ENCODE assay signal across 13 cellular contexts in genomic region chr2:136319227-136319626, GRCh38.
DNase-seq lines count a peak whose midpoint lies in the region; ATAC-seq and TF ChIP-seq lines count a peak whose summit lies in the region.
"Had no signal": no experiment of that assay in that cellular context is flagged by ENCODE, and none has a peak within 500 bp of the region (broad histone marks: within the 10 kb centered on the region; RNA-seq: fewer than 3 reads in every experiment).

No MANE protein-coding gene starts in this region.

- H3K4me3 ChIP-seq in CD8-positive, alpha-beta memory T cell (ENCODE audit: low read length), result no peak overlapping the region
- no peak overlapping the region for H3K4me3 ChIP-seq in GM23338
- H3K4me3 ChIP-seq: left lung, PC-9, psoas muscle, upper lobe of left lung had no signal

- no peaks in the 10 kb centered on the region for H3K27me3 Mint-ChIP-seq in CD8-positive, alpha-beta memory T cell
- H3K27me3 Mint-ChIP-seq in GM23338 (ENCODE audit: insufficient read depth, low read depth, poor library complexity), result peaks cover 3% of the 10 kb centered on the region
- H3K27me3 Mint-ChIP-seq in T-helper 2 cell treated with Interferon-gamma antibody and Interleukin-4, amounts not matched to agents 5 μg/mL and 100 μg/mL, for 36 hours (ENCODE audit: low read depth), result no peaks in the 10 kb centered on the region
- no peaks in the 10 kb centered on the region for H3K27me3 Mint-ChIP-seq in naive thymus-derived CD8-positive, alpha-beta T cell

- H2AFZ ChIP-seq in GM23338, result peak overlapping the region; percentile 90
- H2AFZ ChIP-seq: PC-9 had no signal

- ATAC-seq in GM23338 (peak; percentile 73), HG03159 (IDR thresholded peaks at IDR 0.05; ENCODE audit: unreplicated experiment) (no peak)
- no peak for ATAC-seq in naive thymus-derived CD8-positive, alpha-beta T cell
- ATAC-seq: left lung, psoas muscle had no signal

- H3K4me1 Mint-ChIP-seq in CD8-positive, alpha-beta memory T cell, result peaks cover 10 to 20% (median 17%) of the 10 kb centered on the region in 3 donors
- peaks cover 30% of the 10 kb centered on the region for H3K4me1 Mint-ChIP-seq in GM23338
- H3K4me1 Mint-ChIP-seq in T-helper 2 cell treated with Interferon-gamma antibody and Interleukin-4, amounts not matched to agents 5 μg/mL and 100 μg/mL, for 36 hours (ENCODE audit: low read depth), result peaks cover 38% of the 10 kb centered on the region
- peaks cover 11 to 34% (median 29%) of the 10 kb centered on the region in 4 donors for H3K4me1 Mint-ChIP-seq in naive thymus-derived CD8-positive, alpha-beta T cell

- no peaks in the 10 kb centered on the region for H4K20me1 ChIP-seq in GM23338 (replicated peaks; ENCODE audit: insufficient read depth)

- no peaks in the 10 kb centered on the region for H3K79me2 ChIP-seq in GM23338 (replicated peaks; ENCODE audit: insufficient read depth)

- H3K27me3 ChIP-seq in CD8-positive, alpha-beta memory T cell (ENCODE audit: insufficient read depth, low read length, poor library complexity, severe bottlenecking), result no peaks in the 10 kb centered on the region
- H3K27me3 ChIP-seq in GM23338 (ENCODE audit: insufficient read depth), result no peaks in the 10 kb centered on the region
- H3K27me3 ChIP-seq: left lung, upper lobe of left lung had no signal

- peaks cover 7% of the 10 kb centered on the region for H3K4me1 ChIP-seq in CD8-positive, alpha-beta memory T cell (ENCODE audit: insufficient read depth, low read length)
- H3K4me1 ChIP-seq in GM23338 (ENCODE audit: insufficient read depth), result peaks cover 25% of the 10 kb centered on the region
- H3K4me1 ChIP-seq: psoas muscle had no signal

- peaks cover 0 to 2% (median 0%) of the 10 kb centered on the region in 3 donors for H3K36me3 Mint-ChIP-seq in CD8-positive, alpha-beta memory T cell
- no peaks in the 10 kb centered on the region for H3K36me3 Mint-ChIP-seq in GM23338 (ENCODE audit: low read depth)
- no peaks in the 10 kb centered on the region for H3K36me3 Mint-ChIP-seq in T-helper 2 cell treated with Interferon-gamma antibody and Interleukin-4, amounts not matched to agents 5 μg/mL and 100 μg/mL, for 36 hours (ENCODE audit: low read depth)
- no peaks in the 10 kb centered on the region for H3K36me3 Mint-ChIP-seq in naive thymus-derived CD8-positive, alpha-beta T cell

- H3K27ac ChIP-seq in CD8-positive, alpha-beta memory T cell (ENCODE audit: low read depth, low read length), result no peak overlapping the region
- no peak overlapping the region for H3K27ac ChIP-seq in GM23338 (ENCODE audit: low read depth)
- H3K27ac ChIP-seq: left lung, PC-9, psoas muscle, upper lobe of left lung had no signal

- no peaks in the 10 kb centered on the region for H3F3A ChIP-seq in GM23338 (replicated peaks; ENCODE audit: low read depth)

- 0 out of 2 replicates have a peak, but pooled peaks cover 4% of the 10 kb centered on the region for H3K9me2 ChIP-seq in GM23338 (ENCODE audit: insufficient read depth)

- CTCF ChIA-PET in CD8-positive, alpha-beta memory T cell (lab: Charles Lee), result interaction anchor here (1.6 to 1.7 kb wide), 2 partner anchors 9 to 16 kb away, joined by 3 to 6 read pairs; no protein-coding TSS in a partner anchor
- CTCF ChIA-PET in HEK293T (lab: Yijun Ruan, JAX), result no interaction called here

- POLR2A ChIA-PET in CD8-positive, alpha-beta memory T cell (lab: Charles Lee), result interaction anchor here (0.6 to 0.7 kb wide), 2 partner anchors 8 to 13 kb away, joined by 4 to 5 read pairs; no protein-coding TSS in a partner anchor
- POLR2A ChIA-PET in naive thymus-derived CD8-positive, alpha-beta T cell (lab: Charles Lee), result interaction anchor here (1.4 kb wide), 1 partner anchor 14 kb away, joined by 5 read pairs; no protein-coding TSS in a partner anchor
- POLR2A ChIA-PET in HEK293T (lab: Yijun Ruan, JAX), result no interaction called here

- no peak overlapping the region for H3K4me2 ChIP-seq in GM23338
- H3K4me2 ChIP-seq: PC-9 had no signal

- H3K36me3 ChIP-seq in CD8-positive, alpha-beta memory T cell (ENCODE audit: insufficient read depth, low read length), result no peaks in the 10 kb centered on the region
- H3K36me3 ChIP-seq in GM23338 (ENCODE audit: insufficient read depth), result no peaks in the 10 kb centered on the region
- H3K36me3 ChIP-seq: left lung, upper lobe of left lung had no signal

- DNase-seq in CD8-positive, alpha-beta memory T cell, result no peak
- DNase-seq in GM23338 (ENCODE audit: low spot score) (no peak), COR-L47 (lab: John Stamatoyannopoulos, UW) (no peak), HEK293T (ENCODE audit: extremely low spot score) (no peak)
- peak; percentile 56 for DNase-seq in T-helper 2 cell treated with Interferon-gamma antibody and Interleukin-4, amounts not matched to agents 5 μg/mL and 100 μg/mL, for 36 hours (ENCODE audit: low spot score)
- no peak for DNase-seq in naive thymus-derived CD8-positive, alpha-beta T cell
- DNase-seq: head of caudate nucleus, left lung, NCI-H2081, PC-9, psoas muscle, upper lobe of left lung had no signal

- H3K4me3 Mint-ChIP-seq in CD8-positive, alpha-beta memory T cell, result no peak overlapping the region
- H3K4me3 Mint-ChIP-seq in GM23338, result no peak overlapping the region; the same call in 2 of the 3 replicates
- H3K4me3 Mint-ChIP-seq in T-helper 2 cell treated with Interferon-gamma antibody and Interleukin-4, amounts not matched to agents 5 μg/mL and 100 μg/mL, for 36 hours, result no peak overlapping the region
- H3K4me3 Mint-ChIP-seq in naive thymus-derived CD8-positive, alpha-beta T cell, result no peak overlapping the region

- H3K9me3 ChIP-seq in CD8-positive, alpha-beta memory T cell (ENCODE audit: low read length), result no peaks in the 10 kb centered on the region
- H3K9me3 ChIP-seq: left lung, psoas muscle, upper lobe of left lung had no signal

- no peaks in the 10 kb centered on the region for H3K9me3 Mint-ChIP-seq in CD8-positive, alpha-beta memory T cell
- H3K9me3 Mint-ChIP-seq in GM23338, result no peaks in the 10 kb centered on the region; the same call in 2 of the 3 replicates
- H3K9me3 Mint-ChIP-seq in T-helper 2 cell treated with Interferon-gamma antibody and Interleukin-4, amounts not matched to agents 5 μg/mL and 100 μg/mL, for 36 hours, result no peaks in the 10 kb centered on the region
- H3K9me3 Mint-ChIP-seq in naive thymus-derived CD8-positive, alpha-beta T cell, result no peaks in the 10 kb centered on the region

- H3K27ac Mint-ChIP-seq in CD8-positive, alpha-beta memory T cell, result peak overlapping the region in 6 of 8 donors; percentile 11 to 94 (median 69)
- peak overlapping the region; percentile 53; the same call in 1 of the 2 replicates for H3K27ac Mint-ChIP-seq in GM23338
- peak overlapping the region; percentile 44 for H3K27ac Mint-ChIP-seq in T-helper 2 cell treated with Interferon-gamma antibody and Interleukin-4, amounts not matched to agents 5 μg/mL and 100 μg/mL, for 36 hours
- peak overlapping the region in 6 of 10 donors; percentile 10 to 86 (median 42) for H3K27ac Mint-ChIP-seq in naive thymus-derived CD8-positive, alpha-beta T cell

- TF ChIP-seq CTCF in GM23338 (conservative IDR thresholded peaks at IDR 0.05; ENCODE audit: low read depth in 2 of 2), result no peak

TF ChIP-seq in GM23338, 12 proteins besides CTCF, POLR2A, EP300 and RAD21 (continues in another document):
- no peak for TF ChIP-seq JUNB (IDR thresholded peaks at IDR 0.05; ENCODE audit: unreplicated experiment)
- no peak for TF ChIP-seq ETS1 (IDR thresholded peaks at IDR 0.05)

TF ChIP-seq in HEK293T, 16 proteins besides CTCF, POLR2A, EP300 and RAD21:
- TF ChIP-seq PKNOX1 (IDR thresholded peaks at IDR 0.05) (no peak), HDGF (IDR thresholded peaks at IDR 0.05; ENCODE audit: borderline replicate concordance) (no peak), SUZ12 (IDR thresholded peaks at IDR 0.05) (no peak)
